In genomic region chr5:32329395-32329834, GRCh38 we compare ENCODE assay signal across 8 cellular contexts. TPM values are rescaled to one million over a fixed set of nuclear protein-coding genes. Genes with fewer than 3 reads are reported as not detected.
A peak's percentile ranks its signal among the peaks of the same experiment; 100 is the strongest.
DNase-seq lines count a peak whose midpoint lies in the region; ATAC-seq, FAIRE-seq and TF ChIP-seq lines count a peak whose summit lies in the region.

No MANE protein-coding gene starts in this region.

- H3K27ac ChIP-seq in GM23248 (no peak overlapping the region), K562 (ENCODE audit: extremely low read depth, low read depth, low read length) (no peak overlapping the region)

- no peaks in the 10 kb centered on the region for H3K9me2 ChIP-seq in GM23248 (ENCODE audit: insufficient read depth)
- H3K9me2 ChIP-seq in Loucy (replicated peaks; ENCODE audit: low read depth, low read length), result no peaks in the 10 kb centered on the region

- peaks cover 5% of the 10 kb centered on the region; the same call in 1 of the 2 replicates for H3K4me1 ChIP-seq in GM23248 (ENCODE audit: insufficient read depth)
- no peaks in the 10 kb centered on the region for H3K4me1 ChIP-seq in Loucy (ENCODE audit: insufficient read depth, low read length, poor library complexity, severe bottlenecking)
- peaks cover 0 to 3% of the 10 kb centered on the region in 2 experiments; a peak in 1 of 5 replicates for H3K4me1 ChIP-seq in K562 (replicated peaks in 1 of 2; ENCODE audit: control insufficient read depth in 2 of 2, insufficient read depth in 2 of 2, low read length in 2 of 2)

- peak; percentile 98 for FAIRE-seq in K562 (lab: Jason Lieb, UNC)

- H3K36me3 ChIP-seq in GM23248 (ENCODE audit: low read depth) (no peaks in the 10 kb centered on the region), Loucy (ENCODE audit: insufficient read depth, low read length) (no peaks in the 10 kb centered on the region), K562 (ENCODE audit: control insufficient read depth, insufficient read depth, low read length) (no peaks in the 10 kb centered on the region)

- H3K9ac ChIP-seq in GM23248 (no peak overlapping the region), Loucy (ENCODE audit: low read depth, low read length, poor library complexity, severe bottlenecking) (no peak overlapping the region), K562 (ENCODE audit: insufficient read depth in 1 of 2, low read depth in 2 of 2, low read length in 2 of 2) (no peak overlapping the region)

- POLR2A ChIA-PET in GM10248 (lab: Yijun Ruan, JAX), result interaction anchor here (1.2 kb wide), 1 partner anchor 276 kb away, joined by 11 read pairs; no protein-coding TSS in a partner anchor
- POLR2A ChIA-PET in K562 (lab: Yijun Ruan, JAX), result interaction anchor here (0.7 to 2.3 kb wide), 2 partner anchors 10 to 15 kb away, joined by 3 to 5 read pairs; no protein-coding TSS in a partner anchor

- TF ChIP-seq CTCF in GM10248 (IDR thresholded peaks at IDR 0.05; ENCODE audit: control extremely low read depth, extremely low read depth, low read depth, missing control alignments) (peak; percentile 78), Loucy (conservative IDR thresholded peaks at IDR 0.05; ENCODE audit: low read length) (peak; percentile 73), K562 (IDR thresholded peaks at IDR 0.05 in 2 of 3, conservative IDR thresholded peaks at IDR 0.05 in 1 of 3; ENCODE audit: insufficient read depth in 2 of 3, low read depth in 1 of 3, low read length in 3 of 3) (peak; percentile 87 to 95 (median 94))

- no peak for TF ChIP-seq EP300 in K562 (IDR thresholded peaks at IDR 0.05; ENCODE audit: low read length)

- ATAC-seq in K562, result peak; percentile 98

- 23 to 25% methylated on average over 10 of the region's 10 CpGs for WGBS in GM23248 (ENCODE audit: low coverage in 1 of 2, low lambda C conversion rate in 2 of 2, missing lambda C conversion rate in 2 of 2), 2 experiments
- WGBS in K562 (ENCODE audit: insufficient coverage, low coverage, missing lambda C conversion rate), result 12% methylated on average over 10 of the region's 10 CpGs

- H3K27me3 ChIP-seq in GM23248 (replicated peaks; ENCODE audit: insufficient read depth) (no peaks in the 10 kb centered on the region), Loucy (ENCODE audit: insufficient read depth, low read length, poor library complexity, severe bottlenecking) (no peaks in the 10 kb centered on the region), K562 (ENCODE audit: control insufficient read depth in 2 of 2, insufficient read depth in 2 of 2, low read length in 2 of 2) (no peaks in the 10 kb centered on the region)

- H3K4me3 ChIP-seq in GM23248 (no peak overlapping the region), Loucy (ENCODE audit: low read length, poor library complexity, severe bottlenecking) (no peak overlapping the region), K562 (no peak overlapping the region)

- H3K9me3 ChIP-seq in GM23248 (ENCODE audit: low read depth) (no peaks in the 10 kb centered on the region), Loucy (ENCODE audit: insufficient read depth, low read depth, low read length) (no peaks in the 10 kb centered on the region), K562 (replicated peaks; ENCODE audit: control insufficient read depth, insufficient read depth, low read depth, low read length) (no peaks in the 10 kb centered on the region)

- intact Hi-C loops in K562 (cut with micrococcal nuclease), result loop anchor here (1.0 to 5.0 kb wide), 3 partner anchors 97 to 505 kb away; no protein-coding TSS in a partner anchor

- H4K20me1 ChIP-seq in GM23248 (ENCODE audit: insufficient read depth) (no peaks in the 10 kb centered on the region), Loucy (ENCODE audit: insufficient read depth, low read length, poor library complexity, severe bottlenecking) (no peaks in the 10 kb centered on the region), K562 (replicated peaks; ENCODE audit: control insufficient read depth, insufficient read depth, low read length) (no peaks in the 10 kb centered on the region)

- no peaks in the 10 kb centered on the region for H3K9me1 ChIP-seq in K562 (ENCODE audit: control insufficient read depth, insufficient read depth, low read length)

- H3K79me2 ChIP-seq in GM23248 (ENCODE audit: insufficient read depth), result no peaks in the 10 kb centered on the region
- H3K79me2 ChIP-seq in Loucy (ENCODE audit: insufficient read depth, low read length), result no peaks in the 10 kb centered on the region
- no peaks in the 10 kb centered on the region for H3K79me2 ChIP-seq in K562 (ENCODE audit: control insufficient read depth, insufficient read depth, low read length)

- no peak for TF ChIP-seq POLR2A in K562 (conservative IDR thresholded peaks at IDR 0.05)

- H3K4me2 ChIP-seq in GM23248 (ENCODE audit: unreplicated experiment) (no peak overlapping the region), Loucy (ENCODE audit: low read depth, low read length, poor library complexity, severe bottlenecking) (no peak overlapping the region), K562 (ENCODE audit: insufficient read depth, low read length) (no peak overlapping the region)

- peak; percentile 84 for DNase-seq in GM10248 (ENCODE audit: extremely low spot score)
- peak; percentile 81 for DNase-seq in GM23248
- DNase-seq in T-helper 9 cell, result peak; percentile 23
- peak; percentile 71 to 87 (median 78) for DNase-seq in K562 (ENCODE audit: extremely low read depth in 1 of 4, low spot score in 3 of 4)
- DNase-seq in iPS-NIHi11 (ENCODE audit: low spot score), result peak; percentile 82
- DNase-seq in stimulated activated CD4-positive, alpha-beta T cell treated with anti-CD3 and anti-CD28 coated beads, Interleukin-1b, Interleukin-23, amount 100 ng/mL, for 24 hours (ENCODE audit: low read depth in 4 of 4, low spot score in 1 of 4), result peak in 3 of 4 experiments; percentile 21 to 28 (median 21)
- DNase-seq in COLO829 (ENCODE audit: low spot score), result no peak

- TF ChIP-seq RAD21 in K562 (CRISPR knock-in tag; conservative IDR thresholded peaks at IDR 0.05 in 1 of 2, IDR thresholded peaks at IDR 0.05 in 1 of 2), result peak; percentile 90 to 94

- H2AFZ ChIP-seq in GM23248 (peak overlapping the region; percentile 74), Loucy (ENCODE audit: low read length) (no peak overlapping the region), K562 (ENCODE audit: low read depth, low read length) (peak overlapping the region; percentile 81)

- no peaks in the 10 kb centered on the region for H3F3A ChIP-seq in GM23248 (ENCODE audit: insufficient read depth)
- H3F3A ChIP-seq in Loucy (ENCODE audit: low read depth), result no peaks in the 10 kb centered on the region

- in situ Hi-C loops in GM23248 (cut with MboI) (no loop called here), K562 (cut with MboI) (no loop called here)

- no TSS peak for BruUV-seq in K562 (replicated peaks; lab: Mats Ljungman, UMichigan)

- CTCF ChIA-PET in GM10248 (lab: Yijun Ruan, JAX), result interaction anchor here (0.6 to 8.9 kb wide), 47 partner anchors 9 to 260 kb away, joined by 3 to 204 read pairs (median 5); partner anchors contain the start of gene GOLPH3
- CTCF ChIA-PET in K562 (lab: Yijun Ruan, JAX; ENCODE audit: low intra/inter-chr PET ratio), result interaction anchor here (1.6 kb wide), 1 partner anchor 96 kb away, joined by 18 read pairs; no protein-coding TSS in a partner anchor

TF ChIP-seq in K562, 482 proteins besides CTCF, POLR2A, EP300 and RAD21 (continues in another document):
- TF ChIP-seq NONO (IDR thresholded peaks at IDR 0.05; ENCODE audit: low read depth in 2 of 2, low read length in 1 of 2) (no peak), CCAR2 (IDR thresholded peaks at IDR 0.05; ENCODE audit: low read depth, low read length) (no peak), IRF2 (CRISPR knock-in tag; IDR thresholded peaks at IDR 0.05) (no peak), RBM39 (optimal IDR thresholded peaks at IDR 0.05; ENCODE audit: low read depth, low read length) (no peak), SP2 (IDR thresholded peaks at IDR 0.05; ENCODE audit: extremely low read depth, low read depth, low read length, poor library complexity, severe bottlenecking) (no peak), ZFP1 (CRISPR knock-in tag; IDR thresholded peaks at IDR 0.05) (no peak), MYBL2 (IDR thresholded peaks at IDR 0.05; ENCODE audit: low read depth) (no peak), MYBL2 (CRISPR knock-in tag; IDR thresholded peaks at IDR 0.05; ENCODE audit: borderline replicate concordance) (no peak), ASH1L (IDR thresholded peaks at IDR 0.05; ENCODE audit: borderline replicate concordance, low read depth, partially characterized antibody) (no peak), LCOR (CRISPR knock-in tag; IDR thresholded peaks at IDR 0.05) (no peak), ESRRA (IDR thresholded peaks at IDR 0.05; ENCODE audit: borderline replicate concordance, low read depth) (0 out of 2 replicates have a peak, but pooled peaks have one; percentile 28)

RNA-seq across cellular contexts. Expression of gene MTMR12, which starts 16.7 kb away (rescaled TPM):
- total RNA-seq in GM23248 (2014; rRNA removed; shearing (Covaris generic)), result 13.4 and 48.8 TPM in 2 replicates
- polyA plus RNA-seq in GM23248 (2016; fragmentation: Nextera tagmentation; extraction: Ambion mirVana), result 5.1 and 5.5 TPM in 2 replicates
- total RNA-seq in K562 (2011; cell fraction: chromatin; rRNA removed; ENCODE audit: low replicate concordance), result 33.3 and 49.4 TPM in 2 replicates
- 14.5 and 18.4 TPM in 2 replicates for total RNA-seq in K562 (2011; cell fraction: nucleolus; rRNA removed)
- 19.8 and 20.4 TPM in 2 replicates for total RNA-seq in K562 (2011; cell fraction: nucleoplasm; rRNA removed)
- total RNA-seq in K562 (2014; rRNA removed), result 13.4 and 17.9 TPM in 2 replicates
- total RNA-seq in K562 (2014; rRNA removed; fragmentation: Illumina TruSeq; extraction: Trizol), result 17.1 and 20.9 TPM in 2 replicates
- total RNA-seq in K562 (2015; rRNA removed; fragmentation: Illumina TruSeq; extraction: Trizol), result 19.3 and 21.0 TPM in 2 replicates
- 28.4 and 28.7 TPM in 2 replicates for total RNA-seq in K562 (2021)
- 14.3 and 22.1 TPM in 2 replicates for polyA plus RNA-seq in K562 (2011; rRNA removed)
- 10.6 and 10.8 TPM in 2 replicates for polyA plus RNA-seq in K562 (2011; cell fraction: cytosol; rRNA removed)
- 6.9 and 7.8 TPM in 2 replicates for polyA plus RNA-seq in K562 (2011; cell fraction: nucleus; rRNA removed)
- polyA plus RNA-seq in K562 (2012), result 15.1 and 18.0 TPM in 2 replicates
- polyA plus RNA-seq in K562 (2014; fragmentation: Illumina TruSeq; extraction: Trizol), result 24.7 and 25.1 TPM in 2 replicates
- polyA plus RNA-seq in K562 (2014; fragmentation: Nextera tagmentation; extraction: Ambion mirVana), result 1 to 10 TPM; 4.0 to 5.3 TPM
- polyA plus RNA-seq in K562 (2014; rRNA removed), result 12.3 and 14.0 TPM in 2 replicates
- polyA minus RNA-seq in K562 (2011; rRNA and poly(A)+ RNA removed), result 32.8 and 45.2 TPM in 2 replicates
- 12.0 and 21.4 TPM in 2 replicates for polyA minus RNA-seq in K562 (2011; cell fraction: cytosol; rRNA and poly(A)+ RNA removed)
- 10.4 and 16.4 TPM in 2 replicates for polyA minus RNA-seq in K562 (2011; cell fraction: nucleus; rRNA and poly(A)+ RNA removed)
